Comparison of ENCODE assay signal across 8 cellular contexts in genomic region chr1:187072262-187073034, GRCh38.
A peak's percentile ranks its signal among the peaks of the same experiment; 100 is the strongest.
DNase-seq lines count a peak whose midpoint lies in the region; ATAC-seq and TF ChIP-seq lines count a peak whose summit lies in the region.
"Not testable (repeated sequence)": the region's sequence is repeated elsewhere in the genome, so short reads cannot be mapped to it uniquely, and the experiment has no call there.

No MANE protein-coding gene starts in this region.

- not testable (repeated sequence) for H4K20me1 ChIP-seq in DND-41 (ENCODE audit: insufficient read depth, low read length)

- not testable (repeated sequence) for H3K27me3 ChIP-seq in DND-41 (ENCODE audit: insufficient read depth, low read length, poor library complexity); MG63; thoracic aorta (replicated peaks; ENCODE audit: insufficient read depth)

- DNase-seq in DND-41 (peak; percentile 58), MG63 (peak; percentile 46)
- DNase-seq in activated CD8-positive, alpha-beta T cell treated with anti-CD3 and anti-CD28 coated beads for 36 hours, result peak; percentile 28
- peak; percentile 18 for DNase-seq in central memory CD4-positive, alpha-beta T cell
- peak in 6 of 10 donors; percentile 6 to 31 (median 23) for DNase-seq in naive thymus-derived CD8-positive, alpha-beta T cell
- DNase-seq in thoracic aorta (ENCODE audit: low spot score), result not testable (repeated sequence)

- TF ChIP-seq CTCF in DND-41 (IDR thresholded peaks at IDR 0.05; ENCODE audit: borderline replicate concordance, extremely low read depth, low read length, poor library complexity, severe bottlenecking); activated CD8-positive, alpha-beta T cell treated with anti-CD3 and anti-CD28 coated beads for 36 hours (IDR thresholded peaks at IDR 0.05); thoracic aorta (IDR thresholded peaks at IDR 0.05): not testable (repeated sequence)

- not testable (repeated sequence) for H3K36me3 Mint-ChIP-seq in activated CD8-positive, alpha-beta T cell treated with anti-CD3 and anti-CD28 coated beads for 36 hours (ENCODE audit: low read depth); naive thymus-derived CD8-positive, alpha-beta T cell

- H3K4me3 Mint-ChIP-seq in activated CD8-positive, alpha-beta T cell treated with anti-CD3 and anti-CD28 coated beads for 36 hours, result peak overlapping the region; percentile 91
- H3K4me3 Mint-ChIP-seq in naive thymus-derived CD8-positive, alpha-beta T cell, result peak overlapping the region; percentile 81 to 96 (median 90)

- not testable (repeated sequence) for H3K36me3 ChIP-seq in DND-41 (ENCODE audit: insufficient read depth, low read length); MG63; thoracic aorta

- peak overlapping the region; percentile 54 for H3K9ac ChIP-seq in DND-41 (ENCODE audit: low read depth, low read length)

- not testable (repeated sequence) for H3K9me3 Mint-ChIP-seq in activated CD8-positive, alpha-beta T cell treated with anti-CD3 and anti-CD28 coated beads for 36 hours; naive thymus-derived CD8-positive, alpha-beta T cell

- H3K4me1 Mint-ChIP-seq in activated CD8-positive, alpha-beta T cell treated with anti-CD3 and anti-CD28 coated beads for 36 hours (ENCODE audit: low read depth); naive thymus-derived CD8-positive, alpha-beta T cell: not testable (repeated sequence)

- H3K4me2 ChIP-seq in DND-41 (ENCODE audit: insufficient read depth, low read length), result peak overlapping the region; percentile 50

- intact Hi-C loops in activated CD8-positive, alpha-beta T cell treated with anti-CD3 and anti-CD28 coated beads for 36 hours (cut with micrococcal nuclease), result not testable (repeated sequence)

- peaks cover 13% of the 10 kb centered on the region for H3K4me1 ChIP-seq in DND-41 (ENCODE audit: insufficient read depth, low read length)
- H3K4me1 ChIP-seq in thoracic aorta (ENCODE audit: control insufficient read depth in 1 of 2, low read depth in 2 of 2), result not testable (repeated sequence)

- H3K9me3 ChIP-seq in DND-41 (ENCODE audit: insufficient read depth, low read length, severe bottlenecking); MG63; thoracic aorta: not testable (repeated sequence)

- H3K4me3 ChIP-seq in DND-41 (ENCODE audit: low read depth in 1 of 2, low read length in 2 of 2) (peak overlapping the region; percentile 35 to 58; a peak in 3 of 4 replicates), MG63 (peak overlapping the region; percentile 61), thoracic aorta (peak overlapping the region; percentile 33)

- ATAC-seq in DND-41 (ENCODE audit: insufficient read depth, low read depth) (peak; percentile 85), GM19452 (IDR thresholded peaks at IDR 0.05; ENCODE audit: unreplicated experiment) (peak; percentile 74), HG02884 (IDR thresholded peaks at IDR 0.05; ENCODE audit: unreplicated experiment) (peak; percentile 74)
- peak; percentile 74 for ATAC-seq in activated CD8-positive, alpha-beta T cell treated with anti-CD3 and anti-CD28 coated beads for 36 hours
- peak; percentile 80 to 89 for ATAC-seq in naive thymus-derived CD8-positive, alpha-beta T cell
- not testable (repeated sequence) for ATAC-seq in thoracic aorta (ENCODE audit: insufficient number of reproducible peaks, low FRiP score, low read depth)

- H3K27ac Mint-ChIP-seq in activated CD8-positive, alpha-beta T cell treated with anti-CD3 and anti-CD28 coated beads for 36 hours, result peak overlapping the region; percentile 89
- peak overlapping the region; percentile 61 to 94 (median 85) for H3K27ac Mint-ChIP-seq in naive thymus-derived CD8-positive, alpha-beta T cell

- H3K27ac ChIP-seq in DND-41 (ENCODE audit: low read length), result peak overlapping the region; percentile 74
- H3K27ac ChIP-seq in thoracic aorta, result not testable (repeated sequence)

- not testable (repeated sequence) for H3K27me3 Mint-ChIP-seq in activated CD8-positive, alpha-beta T cell treated with anti-CD3 and anti-CD28 coated beads for 36 hours; naive thymus-derived CD8-positive, alpha-beta T cell

- H2AFZ ChIP-seq in DND-41 (ENCODE audit: low read depth, low read length), result peak overlapping the region; percentile 60

- not testable (repeated sequence) for H3K79me2 ChIP-seq in DND-41 (ENCODE audit: insufficient read depth, low read length)

- CTCF ChIA-PET in activated CD8-positive, alpha-beta T cell treated with anti-CD3 and anti-CD28 coated beads for 36 hours (lab: Charles Lee), result not testable (repeated sequence)

- POLR2A ChIA-PET in activated CD8-positive, alpha-beta T cell treated with anti-CD3 and anti-CD28 coated beads for 36 hours (lab: Charles Lee), result interaction anchor here (1.2 kb wide), 1 partner anchor 19 kb away, joined by 3 read pairs; no protein-coding TSS in a partner anchor
- POLR2A ChIA-PET in naive thymus-derived CD8-positive, alpha-beta T cell (lab: Charles Lee), result interaction anchor here (1.6 kb wide), 1 partner anchor 20 kb away, joined by 6 read pairs; no protein-coding TSS in a partner anchor
